2 cellular contexts compared by ENCODE assay signal in the genomic region with DNA sequence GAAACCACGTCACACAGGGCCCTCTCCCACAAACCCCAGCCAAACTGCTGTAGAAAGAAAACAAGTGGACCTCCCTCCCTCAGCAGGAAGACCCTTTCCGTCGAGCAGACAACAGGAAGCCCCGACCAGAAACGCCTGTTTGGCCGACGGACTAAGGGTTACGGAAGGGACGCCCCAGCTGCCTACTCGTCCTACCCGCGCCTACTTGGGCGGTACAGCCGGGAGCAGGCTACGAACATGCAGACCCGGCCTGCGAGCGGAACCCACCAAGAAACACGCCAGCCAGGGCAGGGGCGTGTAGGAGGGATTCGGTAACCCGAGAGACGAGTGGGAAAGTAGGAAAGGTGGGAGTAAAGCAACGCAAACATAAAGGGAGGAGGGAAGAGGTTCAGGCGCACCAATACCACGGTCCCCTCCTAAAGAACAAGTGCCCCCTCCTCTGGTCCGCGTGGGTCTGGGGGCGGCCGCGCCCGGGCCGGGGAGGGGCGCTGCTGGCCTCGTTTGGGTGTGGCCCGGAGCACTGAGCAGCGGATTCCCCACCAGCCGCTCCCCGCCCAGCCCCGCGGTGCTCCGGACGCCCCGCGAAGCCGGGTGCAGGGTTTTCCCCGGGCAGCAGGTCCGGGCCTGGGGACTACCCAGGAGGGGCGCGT.
TF ChIP-seq lines count a peak whose summit lies in the region.

No MANE protein-coding gene starts in this region.

TF ChIP-seq in SK-N-SH, 30 proteins besides CTCF, POLR2A, EP300 and RAD21:
- TF ChIP-seq REST (IDR thresholded peaks at IDR 0.05; ENCODE audit: low read depth, low read length) (no peak), MEF2A (IDR thresholded peaks at IDR 0.05; ENCODE audit: borderline replicate concordance, low read depth) (no peak), EZH2phosphoT487 (IDR thresholded peaks at IDR 0.05; ENCODE audit: borderline replicate concordance, low read depth) (no peak), RXRA (IDR thresholded peaks at IDR 0.05; ENCODE audit: borderline replicate concordance, low read depth) (no peak), TAF1 (IDR thresholded peaks at IDR 0.05; ENCODE audit: borderline replicate concordance, low read depth, low read length) (no peak), FOXM1 (IDR thresholded peaks at IDR 0.05; ENCODE audit: low read depth) (no peak), MXI1 (IDR thresholded peaks at IDR 0.05; ENCODE audit: low read depth, low read length) (no peak), GATA2 (CRISPR knock-in tag; IDR thresholded peaks at IDR 0.05) (no peak), NFIC (IDR thresholded peaks at IDR 0.05; ENCODE audit: borderline replicate concordance) (no peak), RFX5 (IDR thresholded peaks at IDR 0.05; ENCODE audit: low read length) (no peak), YY1 (IDR thresholded peaks at IDR 0.05; ENCODE audit: low read depth) (no peak), FOXJ3 (CRISPR knock-in tag; IDR thresholded peaks at IDR 0.05) (no peak), POLR2AphosphoS5 (IDR thresholded peaks at IDR 0.05; ENCODE audit: low read depth, low read length) (no peak), NRF1 (IDR thresholded peaks at IDR 0.05; ENCODE audit: low read depth, low read length) (no peak), RCOR1 (IDR thresholded peaks at IDR 0.05; ENCODE audit: low read length) (no peak), GABPA (IDR thresholded peaks at IDR 0.05; ENCODE audit: low read depth) (no peak), SIN3A (IDR thresholded peaks at IDR 0.05; ENCODE audit: borderline replicate concordance, low read depth, low read length) (no peak)
- TF ChIP-seq, protein P1, sequence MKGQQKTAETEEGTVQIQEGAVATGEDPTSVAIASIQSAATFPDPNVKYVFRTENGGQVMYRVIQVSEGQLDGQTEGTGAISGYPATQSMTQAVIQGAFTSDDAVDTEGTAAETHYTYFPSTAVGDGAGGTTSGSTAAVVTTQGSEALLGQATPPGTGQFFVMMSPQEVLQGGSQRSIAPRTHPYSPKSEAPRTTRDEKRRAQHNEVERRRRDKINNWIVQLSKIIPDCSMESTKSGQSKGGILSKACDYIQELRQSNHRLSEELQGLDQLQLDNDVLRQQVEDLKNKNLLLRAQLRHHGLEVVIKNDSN (IDR thresholded peaks at IDR 0.05; ENCODE audit: borderline replicate concordance, low read depth) = no peak

TF ChIP-seq in K562, 482 proteins besides CTCF, POLR2A, EP300 and RAD21:
- TF ChIP-seq SRSF3 (IDR thresholded peaks at IDR 0.05; ENCODE audit: insufficient read depth, low read length) (no peak), ZNF76 (CRISPR knock-in tag; IDR thresholded peaks at IDR 0.05; ENCODE audit: borderline replicate concordance) (no peak), MXI1 (IDR thresholded peaks at IDR 0.05; ENCODE audit: low read depth, low read length) (no peak), RBFOX2 (IDR thresholded peaks at IDR 0.05; ENCODE audit: low read depth, low read length) (no peak), HMBOX1 (IDR thresholded peaks at IDR 0.05) (no peak), STAT5B (CRISPR knock-in tag; IDR thresholded peaks at IDR 0.05) (no peak), ZNF121 (CRISPR knock-in tag; conservative IDR thresholded peaks at IDR 0.05) (no peak), REST (CRISPR knock-in tag; IDR thresholded peaks at IDR 0.05; ENCODE audit: low read depth) (no peak), HNRNPLL (IDR thresholded peaks at IDR 0.05; ENCODE audit: low read depth, low read length, poor library complexity, severe bottlenecking) (peak; percentile 22)
